Comparison of ENCODE assay signal across 9 cellular contexts in the genomic region with DNA sequence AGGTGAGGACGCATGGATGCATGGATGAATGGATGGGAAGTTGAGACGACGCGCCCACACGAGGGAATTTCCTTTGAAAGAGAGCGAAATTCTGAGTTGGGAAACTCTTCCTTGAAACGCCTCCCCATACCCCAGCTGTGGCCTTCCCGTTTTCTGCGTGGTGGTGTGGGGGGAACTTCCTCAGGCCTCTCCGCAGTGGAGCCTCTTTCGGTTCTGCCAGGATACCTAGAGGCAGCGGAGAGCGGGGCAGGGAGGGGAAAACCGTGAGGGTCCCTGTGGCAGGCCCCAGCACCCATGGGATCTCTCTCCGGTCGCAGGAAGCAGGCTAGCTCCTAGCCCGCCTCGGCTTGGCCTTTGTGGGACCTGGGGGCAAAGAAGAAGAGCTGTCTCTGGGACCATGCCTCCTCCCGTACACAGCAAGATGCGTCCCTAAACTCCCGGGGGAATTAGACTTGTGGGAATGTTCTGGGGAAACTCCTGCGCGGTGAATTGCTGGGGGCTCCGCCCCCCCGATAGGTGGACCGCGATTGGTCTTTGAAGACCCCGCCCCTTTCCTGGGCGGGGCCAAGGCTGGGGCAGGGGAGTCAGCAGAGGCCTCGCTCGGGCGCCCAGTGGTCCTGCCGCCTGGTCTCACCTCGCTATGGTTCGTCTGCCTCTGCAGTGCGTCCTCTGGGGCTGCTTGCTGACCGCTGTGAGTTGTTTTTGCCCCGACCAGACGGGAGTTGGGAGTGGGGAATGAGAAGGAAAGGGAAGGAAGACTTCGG. TPM values are rescaled to one million over a fixed set of nuclear protein-coding genes. Genes with fewer than 3 reads are reported as not detected.
DNase-seq lines count a peak whose midpoint lies in the region; ATAC-seq, FAIRE-seq and TF ChIP-seq lines count a peak whose summit lies in the region.
"Had no signal": no experiment of that assay in that cellular context is flagged by ENCODE, and none has a peak within 500 bp of the region (broad histone marks: within the 10 kb centered on the region; RNA-seq: fewer than 3 reads in every experiment).

A gene (plus strand): TSS at position 611 of the 764 bp plus-strand sequence. CDS start 30 bp downstream, at position 641.

- H3K27me3 Mint-ChIP-seq in activated naive CD4-positive, alpha-beta T cell treated with anti-CD3 and anti-CD28 coated beads, Interleukin-2, amount 50 U/mL, for 24 hours, result no peaks in the 10 kb centered on the region

- no peaks in the 10 kb centered on the region for H3K9me3 Mint-ChIP-seq in activated naive CD4-positive, alpha-beta T cell treated with anti-CD3 and anti-CD28 coated beads, Interleukin-2, amount 50 U/mL, for 24 hours

- H3K27ac ChIP-seq in A549, result peak within 1 kb of the TSS; percentile 57 to 73
- peak within 1 kb of the TSS; percentile 1 to 81 (median 54) for H3K27ac ChIP-seq in pancreas
- H3K27ac ChIP-seq in thoracic aorta, result peak within 1 kb of the TSS; percentile 82

- H3K4me3 ChIP-seq in A549 (peak within 1 kb of the TSS; percentile 59), pancreas (peak within 1 kb of the TSS; percentile 33 to 57 (median 45)), thoracic aorta (peak within 1 kb of the TSS; percentile 91)

- H3K36me3 Mint-ChIP-seq in activated naive CD4-positive, alpha-beta T cell treated with anti-CD3 and anti-CD28 coated beads, Interleukin-2, amount 50 U/mL, for 24 hours, result no peaks in the 10 kb centered on the region

- peak within 1 kb of the TSS; percentile 96 for H3K4me3 Mint-ChIP-seq in activated naive CD4-positive, alpha-beta T cell treated with anti-CD3 and anti-CD28 coated beads, Interleukin-2, amount 50 U/mL, for 24 hours

- FAIRE-seq in A549 (lab: Jason Lieb, UNC), result no peak
- FAIRE-seq in pancreas (lab: Jason Lieb, UNC), result no peak
- FAIRE-seq: G401.6 had no signal

- peak within 1 kb of the TSS; percentile 99 for H3K4me2 ChIP-seq in A549

- POLR2A ChIA-PET in A549 (lab: Yijun Ruan, JAX), result no interaction called here

- H3K4me1 Mint-ChIP-seq in activated naive CD4-positive, alpha-beta T cell treated with anti-CD3 and anti-CD28 coated beads, Interleukin-2, amount 50 U/mL, for 24 hours, result peaks cover 26% of the 10 kb centered on the region

- 15% methylated on average over 35 of the region's 40 CpGs for WGBS in A549 (ENCODE audit: missing lambda C conversion rate)
- WGBS in pancreas, 2 donors, result 3 to 12% methylated on average over 37 to 40 of the region's 40 CpGs

- CTCF ChIA-PET in A549 (lab: Yijun Ruan, JAX), result interaction anchor here (1.0 to 1.6 kb wide), 3 partner anchors 15 to 230 kb away, joined by 3 to 5 read pairs (median 4); no protein-coding TSS in a partner anchor

- TF ChIP-seq POLR2A in A549 (IDR thresholded peaks at IDR 0.05; ENCODE audit: low read length) (peak; percentile 45; the same call in 1 of the 2 replicates), Raji (IDR thresholded peaks at IDR 0.05; ENCODE audit: insufficient read depth, low read depth, low read length) (peak; percentile 93)

- H3K9me3 ChIP-seq in A549, result no peaks in the 10 kb centered on the region
- no peaks in the 10 kb centered on the region for H3K9me3 ChIP-seq in pancreas
- no peaks in the 10 kb centered on the region for H3K9me3 ChIP-seq in thoracic aorta

- no peak for TF ChIP-seq EP300 in A549 (IDR thresholded peaks at IDR 0.05)

- peak; percentile 72 to 89 for DNase-seq in A549 (ENCODE audit: low read depth in 1 of 2, low spot score in 1 of 2)
- peak; percentile 96 for DNase-seq in glomerular visceral epithelial cell (ENCODE audit: extremely low spot score)
- DNase-seq in pancreas, result peak; percentile 85 to 96 (median 92)
- peak; percentile 55 for DNase-seq in thoracic aorta (ENCODE audit: low spot score)

- peak within 1 kb of the TSS; percentile 82 for H3K27ac Mint-ChIP-seq in activated naive CD4-positive, alpha-beta T cell treated with anti-CD3 and anti-CD28 coated beads, Interleukin-2, amount 50 U/mL, for 24 hours

- no peak for TF ChIP-seq CTCF in A549 (IDR thresholded peaks at IDR 0.05)
- TF ChIP-seq CTCF in pancreas (IDR thresholded peaks at IDR 0.05), result no peak
- no peak for TF ChIP-seq CTCF in thoracic aorta (IDR thresholded peaks at IDR 0.05)

- ATAC-seq in A549, result peak; percentile 86 to 96
- peak; percentile 72 for ATAC-seq in GM18868 (IDR thresholded peaks at IDR 0.05; ENCODE audit: unreplicated experiment)
- peak; percentile 53 for ATAC-seq in HG03097 (IDR thresholded peaks at IDR 0.05; ENCODE audit: low FRiP score, unreplicated experiment)
- ATAC-seq in pancreas, result peak; percentile 99
- peak; percentile 63 for ATAC-seq in thoracic aorta (ENCODE audit: insufficient number of reproducible peaks, low FRiP score, low read depth)

- peaks cover 0 to 2% (median 0%) of the 10 kb centered on the region in 3 donors for H3K36me3 ChIP-seq in pancreas
- peaks cover 3% of the 10 kb centered on the region for H3K36me3 ChIP-seq in thoracic aorta

- H3K4me1 ChIP-seq in A549 (0 out of 3 replicates have a peak, but pooled peaks cover 3% of the 10 kb centered on the region), pancreas (peaks cover 0 to 15% (median 4%) of the 10 kb centered on the region in 3 donors), thoracic aorta (ENCODE audit: control insufficient read depth in 1 of 2, low read depth in 2 of 2) (peaks cover 7 to 12% of the 10 kb centered on the region in 2 donors)

- intact Hi-C loops in pancreas (cut with DNase I), result no loop called here

- H3K27me3 ChIP-seq in pancreas (no peaks in the 10 kb centered on the region), thoracic aorta (replicated peaks; ENCODE audit: insufficient read depth) (no peaks in the 10 kb centered on the region)

- no peak for TF ChIP-seq RAD21 in A549 (conservative IDR thresholded peaks at IDR 0.05 in 1 of 2, IDR thresholded peaks at IDR 0.05 in 1 of 2)

TF ChIP-seq in A549, 52 proteins besides CTCF, POLR2A, EP300 and RAD21:
- TF ChIP-seq, protein P1, sequence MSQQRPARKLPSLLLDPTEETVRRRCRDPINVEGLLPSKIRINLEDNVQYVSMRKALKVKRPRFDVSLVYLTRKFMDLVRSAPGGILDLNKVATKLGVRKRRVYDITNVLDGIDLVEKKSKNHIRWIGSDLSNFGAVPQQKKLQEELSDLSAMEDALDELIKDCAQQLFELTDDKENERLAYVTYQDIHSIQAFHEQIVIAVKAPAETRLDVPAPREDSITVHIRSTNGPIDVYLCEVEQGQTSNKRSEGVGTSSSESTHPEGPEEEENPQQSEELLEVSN (IDR thresholded peaks at IDR 0.05; ENCODE audit: borderline replicate concordance, low read depth), result 0 out of 2 replicates have a peak, but pooled peaks have one; percentile 11
- TF ChIP-seq HOXA7 (CRISPR knock-in tag; IDR thresholded peaks at IDR 0.05) (no peak), EHMT2 (IDR thresholded peaks at IDR 0.05; ENCODE audit: low read depth) (no peak), PHF8 (IDR thresholded peaks at IDR 0.05; ENCODE audit: borderline replicate concordance, low read depth) (peak; percentile 54; the same call in 1 of the 2 replicates), HOXB5 (CRISPR knock-in tag; IDR thresholded peaks at IDR 0.05) (no peak)

RNA-seq across cellular contexts. Expression of the gene that starts here (rescaled TPM):
- 5.2 and 7.0 TPM in 2 replicates for polyA plus RNA-seq in A549 (2011; rRNA removed)
- polyA plus RNA-seq in A549 (2012; cell fraction: cytosol; rRNA removed), result 7.4 and 7.7 TPM in 2 replicates
- 6.6 and 7.3 TPM in 2 replicates for polyA plus RNA-seq in A549 (2012; cell fraction: nucleus; rRNA removed)
- polyA plus RNA-seq in A549 (2017; fragmentation: RNase III; extraction: RNeasy Plus Mini Kit Qiagen cat#74134 plus additional on column Dnase treatment), result 4.7 to 5.7 TPM (median 4.9 TPM) in 3 replicates
- polyA minus RNA-seq in A549 (2011; rRNA and poly(A)+ RNA removed), result 4.9 and 5.1 TPM in 2 replicates
- total RNA-seq in pancreas, result 10 to 100 TPM in 2 of 6 donors, 1 to 10 TPM in 4; 8.4 to 17.3 (median 9.5) TPM
- polyA plus RNA-seq in pancreas, result 10 to 100 TPM in 1 of 2 donors, 1 to 10 TPM in 1; 10.0 to 20.8 TPM
- 10 to 100 TPM; 15.9 to 33.3 TPM for total RNA-seq in thoracic aorta

Comparison
In these comparisons a context has a peak if more than half of its experiments do, and no peak if none do; other contexts are left out.
1. Peak in every context shown above with its lines: DNase-seq, ATAC-seq, H3K4me3 ChIP-seq and H3K27ac ChIP-seq.